In the genomic region with DNA sequence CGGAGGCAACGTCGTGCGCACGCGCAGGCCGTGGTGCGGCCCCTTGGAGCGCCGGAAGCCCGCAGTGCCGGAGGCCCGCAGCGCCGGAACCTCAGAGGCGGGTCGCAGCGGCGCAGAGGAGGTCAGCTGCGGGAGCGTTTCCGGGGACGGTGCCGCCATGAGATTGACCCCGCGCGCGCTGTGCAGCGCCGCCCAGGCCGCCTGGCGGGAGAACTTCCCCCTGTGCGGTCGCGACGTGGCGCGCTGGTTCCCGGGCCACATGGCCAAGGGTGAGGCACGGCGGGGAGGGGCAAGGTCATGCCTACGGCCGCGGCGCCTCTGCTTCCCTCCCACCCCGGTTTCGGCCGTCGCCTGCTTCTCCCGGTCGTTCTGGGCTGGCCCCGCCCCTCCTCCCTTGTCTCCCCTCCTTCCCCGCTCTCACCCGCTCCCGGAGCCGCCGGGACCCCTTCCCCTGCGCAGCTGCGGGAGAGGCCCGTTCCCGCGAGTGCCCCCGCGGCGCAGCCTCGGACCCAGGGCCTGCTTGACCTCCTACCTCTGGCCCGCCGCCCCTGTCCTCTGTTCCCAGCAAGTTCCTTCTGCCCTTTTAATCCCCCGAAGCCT, we compare ENCODE assay signal across 1 cellular context.
TF ChIP-seq lines count a peak whose summit lies in the region.

A gene with protein sequence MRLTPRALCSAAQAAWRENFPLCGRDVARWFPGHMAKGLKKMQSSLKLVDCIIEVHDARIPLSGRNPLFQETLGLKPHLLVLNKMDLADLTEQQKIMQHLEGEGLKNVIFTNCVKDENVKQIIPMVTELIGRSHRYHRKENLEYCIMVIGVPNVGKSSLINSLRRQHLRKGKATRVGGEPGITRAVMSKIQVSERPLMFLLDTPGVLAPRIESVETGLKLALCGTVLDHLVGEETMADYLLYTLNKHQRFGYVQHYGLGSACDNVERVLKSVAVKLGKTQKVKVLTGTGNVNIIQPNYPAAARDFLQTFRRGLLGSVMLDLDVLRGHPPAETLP (plus strand): TSS at position 94 of the 600 bp plus-strand sequence. CDS start 64 bp downstream, at position 158.

TF ChIP-seq in GM12878, 131 proteins besides CTCF, POLR2A, EP300 and RAD21 (continued from another document and continues in another):
- peak; percentile 70; the same call in 1 of the 2 replicates for TF ChIP-seq NKRF (conservative IDR thresholded peaks at IDR 0.05)
- TF ChIP-seq FOS (IDR thresholded peaks at IDR 0.05; ENCODE audit: borderline replicate concordance, extremely low read depth, insufficient read length): no peak
- no peak for TF ChIP-seq KDM1A (IDR thresholded peaks at IDR 0.05; ENCODE audit: borderline replicate concordance)
- peak; percentile 26; the same call in 1 of the 2 replicates for TF ChIP-seq SMAD5 (IDR thresholded peaks at IDR 0.05; ENCODE audit: low read depth)
- no peak for TF ChIP-seq STAT3 (IDR thresholded peaks at IDR 0.05; ENCODE audit: low read depth, low read length)
- TF ChIP-seq NFXL1 (IDR thresholded peaks at IDR 0.05; ENCODE audit: borderline replicate concordance): no peak
- TF ChIP-seq ZNF687 (IDR thresholded peaks at IDR 0.05): peak; percentile 86
- TF ChIP-seq TBL1XR1 (IDR thresholded peaks at IDR 0.05; ENCODE audit: low read depth, low read length): peak; percentile 36; the same call in 1 of the 2 replicates
- no peak for TF ChIP-seq EGR1 (IDR thresholded peaks at IDR 0.05; ENCODE audit: borderline replicate concordance in 1 of 2, low read depth in 2 of 2, low read length in 2 of 2)
- TF ChIP-seq ZNF274 (IDR thresholded peaks at IDR 0.05; ENCODE audit: insufficient read depth, insufficient read length): no peak
- TF ChIP-seq LARP7 (IDR thresholded peaks at IDR 0.05): peak; percentile 98
- TF ChIP-seq RAD51 (IDR thresholded peaks at IDR 0.05): no peak
- peak; percentile 78 for TF ChIP-seq HCFC1 (IDR thresholded peaks at IDR 0.05; ENCODE audit: low read length)
- TF ChIP-seq ZBED1 (IDR thresholded peaks at IDR 0.05; ENCODE audit: borderline replicate concordance): no peak; the same call in 1 of the 2 replicates
- TF ChIP-seq RFX5 (IDR thresholded peaks at IDR 0.05; ENCODE audit: low read depth, low read length): no peak
- TF ChIP-seq MEF2A (IDR thresholded peaks at IDR 0.05; ENCODE audit: insufficient read depth, low read depth, low read length): no peak
- TF ChIP-seq STAT1 (conservative IDR thresholded peaks at IDR 0.05): peak; percentile 62; the same call in 1 of the 2 replicates
- TF ChIP-seq CBFB (IDR thresholded peaks at IDR 0.05; ENCODE audit: low read depth): no peak
- TF ChIP-seq CHD4 (IDR thresholded peaks at IDR 0.05): no peak
- TF ChIP-seq SPI1 (IDR thresholded peaks at IDR 0.05; ENCODE audit: borderline replicate concordance, insufficient read depth, low read depth, low read length): no peak
- TF ChIP-seq JUND (IDR thresholded peaks at IDR 0.05; ENCODE audit: low read depth, low read length): 0 out of 2 replicates have a peak, but pooled peaks have one; percentile 36
- TF ChIP-seq, protein P1, sequence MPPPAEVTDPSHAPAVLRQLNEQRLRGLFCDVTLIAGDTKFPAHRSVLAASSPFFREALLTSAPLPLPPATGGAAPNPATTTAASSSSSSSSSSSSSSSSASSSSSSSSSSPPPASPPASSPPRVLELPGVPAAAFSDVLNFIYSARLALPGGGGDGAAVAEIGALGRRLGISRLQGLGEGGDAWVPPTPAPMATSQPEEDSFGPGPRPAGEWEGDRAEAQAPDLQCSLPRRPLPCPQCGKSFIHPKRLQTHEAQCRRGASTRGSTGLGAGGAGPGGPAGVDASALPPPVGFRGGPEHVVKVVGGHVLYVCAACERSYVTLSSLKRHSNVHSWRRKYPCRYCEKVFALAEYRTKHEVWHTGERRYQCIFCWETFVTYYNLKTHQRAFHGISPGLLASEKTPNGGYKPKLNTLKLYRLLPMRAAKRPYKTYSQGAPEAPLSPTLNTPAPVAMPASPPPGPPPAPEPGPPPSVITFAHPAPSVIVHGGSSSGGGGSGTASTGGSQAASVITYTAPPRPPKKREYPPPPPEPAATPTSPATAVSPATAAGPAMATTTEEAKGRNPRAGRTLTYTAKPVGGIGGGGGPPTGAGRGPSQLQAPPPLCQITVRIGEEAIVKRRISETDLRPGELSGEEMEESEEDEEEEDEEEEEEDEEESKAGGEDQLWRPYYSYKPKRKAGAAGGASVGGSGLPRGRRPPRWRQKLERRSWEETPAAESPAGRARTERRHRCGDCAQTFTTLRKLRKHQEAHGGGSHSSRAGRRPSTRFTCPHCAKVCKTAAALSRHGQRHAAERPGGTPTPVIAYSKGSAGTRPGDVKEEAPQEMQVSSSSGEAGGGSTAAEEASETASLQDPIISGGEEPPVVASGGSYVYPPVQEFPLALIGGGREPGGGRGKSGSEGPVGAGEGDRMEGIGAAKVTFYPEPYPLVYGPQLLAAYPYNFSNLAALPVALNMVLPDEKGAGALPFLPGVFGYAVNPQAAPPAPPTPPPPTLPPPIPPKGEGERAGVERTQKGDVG (CRISPR knock-in tag; IDR thresholded peaks at IDR 0.05): no peak
- no peak for TF ChIP-seq YBX1 (IDR thresholded peaks at IDR 0.05)
- peak; percentile 79 for TF ChIP-seq HDGF (IDR thresholded peaks at IDR 0.05)
- peak; percentile 89 for TF ChIP-seq MYC (IDR thresholded peaks at IDR 0.05; ENCODE audit: insufficient read depth, insufficient read length, insufficient replicate concordance, low read length, severe bottlenecking)
- TF ChIP-seq FOXK2 (IDR thresholded peaks at IDR 0.05): no peak; the same call in 1 of the 2 replicates
- TF ChIP-seq IRF4 (IDR thresholded peaks at IDR 0.05; ENCODE audit: low read depth, low read length): 0 out of 2 replicates have a peak, but pooled peaks have one; percentile 7
- TF ChIP-seq, protein P2, sequence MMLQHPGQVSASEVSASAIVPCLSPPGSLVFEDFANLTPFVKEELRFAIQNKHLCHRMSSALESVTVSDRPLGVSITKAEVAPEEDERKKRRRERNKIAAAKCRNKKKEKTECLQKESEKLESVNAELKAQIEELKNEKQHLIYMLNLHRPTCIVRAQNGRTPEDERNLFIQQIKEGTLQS (IDR thresholded peaks at IDR 0.05; ENCODE audit: borderline replicate concordance, extremely low read depth, low read depth, low read length): peak; percentile 41; the same call in 1 of the 2 replicates
- no peak for TF ChIP-seq RELB (IDR thresholded peaks at IDR 0.05; ENCODE audit: low read depth)
- TF ChIP-seq CUX1 (IDR thresholded peaks at IDR 0.05; ENCODE audit: insufficient replicate concordance, low read depth, low read length): no peak
- TF ChIP-seq GABPA (IDR thresholded peaks at IDR 0.05; ENCODE audit: low read depth): peak; percentile 88
- peak in 1 of 2 experiments; percentile 40; a peak in 1 of 4 replicates for TF ChIP-seq ETV6 (conservative IDR thresholded peaks at IDR 0.05 in 1 of 2, IDR thresholded peaks at IDR 0.05 in 1 of 2; ENCODE audit: borderline replicate concordance in 1 of 2, low read depth in 1 of 2)
- peak; percentile 93 for TF ChIP-seq YY1 (IDR thresholded peaks at IDR 0.05; ENCODE audit: low read depth, low read length)
- TF ChIP-seq MYB (IDR thresholded peaks at IDR 0.05; ENCODE audit: borderline replicate concordance, low read depth, low read length): no peak
- no peak for TF ChIP-seq NFIC (IDR thresholded peaks at IDR 0.05; ENCODE audit: low read depth, low read length)
- TF ChIP-seq, protein P3, sequence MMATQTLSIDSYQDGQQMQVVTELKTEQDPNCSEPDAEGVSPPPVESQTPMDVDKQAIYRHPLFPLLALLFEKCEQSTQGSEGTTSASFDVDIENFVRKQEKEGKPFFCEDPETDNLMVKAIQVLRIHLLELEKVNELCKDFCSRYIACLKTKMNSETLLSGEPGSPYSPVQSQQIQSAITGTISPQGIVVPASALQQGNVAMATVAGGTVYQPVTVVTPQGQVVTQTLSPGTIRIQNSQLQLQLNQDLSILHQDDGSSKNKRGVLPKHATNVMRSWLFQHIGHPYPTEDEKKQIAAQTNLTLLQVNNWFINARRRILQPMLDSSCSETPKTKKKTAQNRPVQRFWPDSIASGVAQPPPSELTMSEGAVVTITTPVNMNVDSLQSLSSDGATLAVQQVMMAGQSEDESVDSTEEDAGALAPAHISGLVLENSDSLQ (IDR thresholded peaks at IDR 0.05): peak; percentile 45; the same call in 1 of the 2 replicates
